ENCODE assay signal across 16 cellular contexts in genomic region chr17:65278820-65279184, GRCh38.
"Had no signal": no experiment of that assay in that cellular context is flagged by ENCODE, and none has a peak within 500 bp of the region (broad histone marks: within the 10 kb centered on the region; RNA-seq: fewer than 3 reads in every experiment).

No MANE protein-coding gene starts in this region.

- H3K9me3 Mint-ChIP-seq: activated naive CD4-positive, alpha-beta T cell treated with anti-CD3 and anti-CD28 coated beads, Interleukin-2, amount 10 ng/mL, durations not matched to agents 7 days and 5 days; activated T-cell treated with anti-CD3 and anti-CD28 coated beads, Interleukin-2, amount 50 U/mL, for 72 hours; endodermal cell had no signal

- H3K9me3 ChIP-seq: lower lobe of right lung, testis, vagina had no signal

- H3K4me3 ChIP-seq: coronary artery, heart left ventricle, lower lobe of right lung, sigmoid colon, smooth muscle cell, testis, vagina had no signal

- H3K36me3 ChIP-seq: heart left ventricle, lower lobe of right lung, sigmoid colon, vagina had no signal

- ATAC-seq: naive thymus-derived CD8-positive, alpha-beta T cell had no signal

- H3K36me3 Mint-ChIP-seq: activated naive CD4-positive, alpha-beta T cell treated with anti-CD3 and anti-CD28 coated beads, Interleukin-2, amount 10 ng/mL, durations not matched to agents 7 days and 5 days; stimulated activated naive B cell treated with anti-CD40 and anti-IgM and Interleukin-4, amounts not matched to agents 10 μg/mL and 1 μg/mL and 100 μg/mL, for 72 hours had no signal

- H3K4me1 ChIP-seq: testis, vagina had no signal

- FAIRE-seq: bronchial epithelial cell, keratinocyte had no signal

- H3K4me2 ChIP-seq: smooth muscle cell had no signal

- H3K27me3 ChIP-seq: sigmoid colon, testis, vagina had no signal

- H3K27ac Mint-ChIP-seq: activated naive CD4-positive, alpha-beta T cell treated with anti-CD3 and anti-CD28 coated beads, Interleukin-2, amount 10 ng/mL, durations not matched to agents 7 days and 5 days; activated T-cell treated with anti-CD3 and anti-CD28 coated beads, Interleukin-2, amount 50 U/mL, for 72 hours; endodermal cell; naive thymus-derived CD8-positive, alpha-beta T cell; stimulated activated naive B cell treated with anti-CD40 and anti-IgM and Interleukin-4, amounts not matched to agents 10 μg/mL and 1 μg/mL and 100 μg/mL, for 72 hours had no signal

- H3K4me3 Mint-ChIP-seq: activated naive CD4-positive, alpha-beta T cell treated with anti-CD3 and anti-CD28 coated beads, Interleukin-2, amount 10 ng/mL, durations not matched to agents 7 days and 5 days; activated T-cell treated with anti-CD3 and anti-CD28 coated beads, Interleukin-2, amount 50 U/mL, for 72 hours; endodermal cell; naive thymus-derived CD8-positive, alpha-beta T cell; stimulated activated naive B cell treated with anti-CD40 and anti-IgM and Interleukin-4, amounts not matched to agents 10 μg/mL and 1 μg/mL and 100 μg/mL, for 72 hours had no signal

- H3K27ac ChIP-seq: coronary artery, epithelial cell of prostate, heart left ventricle, lower lobe of right lung, testis, vagina had no signal

- DNase-seq: sigmoid colon; stimulated activated naive B cell treated with anti-CD40 and anti-IgM and Interleukin-4, amounts not matched to agents 10 μg/mL and 1 μg/mL and 100 μg/mL, for 72 hours; T-helper 9 cell had no signal
